In genomic region chr2:65070856-65071255, GRCh38 we compare ENCODE assay signal across 10 cellular contexts. TPM values are rescaled to one million over a fixed set of nuclear protein-coding genes. Genes with fewer than 3 reads are reported as not detected.
DNase-seq lines count a peak whose midpoint lies in the region; ATAC-seq and TF ChIP-seq lines count a peak whose summit lies in the region.
"Had no signal": no experiment of that assay in that cellular context is flagged by ENCODE, and none has a peak within 500 bp of the region (broad histone marks: within the 10 kb centered on the region; RNA-seq: fewer than 3 reads in every experiment).

No MANE protein-coding gene starts in this region.

- peaks cover 4 to 86% (median 41%) of the 10 kb centered on the region in 3 donors for H3K4me1 ChIP-seq in gastroesophageal sphincter
- H3K4me1 ChIP-seq in suprapubic skin, result peaks cover 66% of the 10 kb centered on the region
- H3K4me1 ChIP-seq: BE2C had no signal

- WGBS in gastroesophageal sphincter (ENCODE audit: low coverage in 1 of 2), 2 donors, result 91% methylated on average over 5 of the region's 6 CpGs; no CpG with 5 or more reads in 1 of the 2 donors
- 89% methylated on average over 6 of the region's 6 CpGs for WGBS in suprapubic skin

- no peak for TF ChIP-seq EP300 in gastroesophageal sphincter (IDR thresholded peaks at IDR 0.05)
- no peak for TF ChIP-seq EP300 in suprapubic skin (IDR thresholded peaks at IDR 0.05)

- TF ChIP-seq CTCF in gastroesophageal sphincter (IDR thresholded peaks at IDR 0.05), result no peak
- no peak for TF ChIP-seq CTCF in suprapubic skin (IDR thresholded peaks at IDR 0.05)

- H3K4me3 ChIP-seq in gastroesophageal sphincter (no peak overlapping the region), suprapubic skin (no peak overlapping the region)
- H3K4me3 ChIP-seq: prostate gland had no signal

- ATAC-seq in activated T-helper 17 cell treated with anti-CD3 and anti-CD28 coated beads, Interleukin-2, amount 50 U/mL, for 72 hours (replicated peaks), result peak; percentile 4
- ATAC-seq in gastroesophageal sphincter, result no peak

- peak overlapping the region; percentile 56 for H3K27ac Mint-ChIP-seq in activated naive CD4-positive, alpha-beta T cell treated with anti-CD3 and anti-CD28 coated beads, Interleukin-2, amount 50 U/mL, for 24 hours
- peak overlapping the region; percentile 88 for H3K27ac Mint-ChIP-seq in activated T-helper 17 cell treated with anti-CD3 and anti-CD28 coated beads, Interleukin-2, amount 50 U/mL, for 72 hours

- H3K36me3 Mint-ChIP-seq in activated naive CD4-positive, alpha-beta T cell treated with anti-CD3 and anti-CD28 coated beads, Interleukin-2, amount 50 U/mL, for 24 hours, result no peaks in the 10 kb centered on the region
- H3K36me3 Mint-ChIP-seq in activated T-helper 17 cell treated with anti-CD3 and anti-CD28 coated beads, Interleukin-2, amount 50 U/mL, for 72 hours (ENCODE audit: low read depth), result peaks cover 55% of the 10 kb centered on the region

- H3K36me3 ChIP-seq in gastroesophageal sphincter (peaks cover 0 to 58% of the 10 kb centered on the region in 2 donors), suprapubic skin (peaks cover 50% of the 10 kb centered on the region)
- H3K36me3 ChIP-seq: prostate gland had no signal

- H3K9me3 Mint-ChIP-seq in activated naive CD4-positive, alpha-beta T cell treated with anti-CD3 and anti-CD28 coated beads, Interleukin-2, amount 50 U/mL, for 24 hours, result no peaks in the 10 kb centered on the region
- H3K9me3 Mint-ChIP-seq in activated T-helper 17 cell treated with anti-CD3 and anti-CD28 coated beads, Interleukin-2, amount 50 U/mL, for 72 hours, result no peaks in the 10 kb centered on the region

- no peaks in the 10 kb centered on the region for H3K27me3 ChIP-seq in gastroesophageal sphincter
- H3K27me3 ChIP-seq in suprapubic skin, result no peaks in the 10 kb centered on the region
- H3K27me3 ChIP-seq: BE2C had no signal

- H3K4me3 Mint-ChIP-seq in activated naive CD4-positive, alpha-beta T cell treated with anti-CD3 and anti-CD28 coated beads, Interleukin-2, amount 50 U/mL, for 24 hours, result no peak overlapping the region
- H3K4me3 Mint-ChIP-seq in activated T-helper 17 cell treated with anti-CD3 and anti-CD28 coated beads, Interleukin-2, amount 50 U/mL, for 72 hours, result peak overlapping the region; percentile 31

- H3K4me1 Mint-ChIP-seq in activated naive CD4-positive, alpha-beta T cell treated with anti-CD3 and anti-CD28 coated beads, Interleukin-2, amount 50 U/mL, for 24 hours, result peaks cover 25% of the 10 kb centered on the region
- H3K4me1 Mint-ChIP-seq in activated T-helper 17 cell treated with anti-CD3 and anti-CD28 coated beads, Interleukin-2, amount 50 U/mL, for 72 hours, result peaks cover 19% of the 10 kb centered on the region

- DNase-seq in activated naive CD4-positive, alpha-beta T cell treated with anti-CD3 and anti-CD28 coated beads, Interleukin-2, amount 50 U/mL, for 16 hours, result no peak
- no peak for DNase-seq in suprapubic skin (ENCODE audit: low spot score in 2 of 2)
- no peak for DNase-seq in stimulated activated CD4-positive, alpha-beta T cell treated with anti-CD3 and anti-CD28 coated beads, Interleukin-4, amount 100 ng/mL, for 24 hours
- no peak for DNase-seq in stimulated activated naive CD4-positive, alpha-beta T cell (lab: John Stamatoyannopoulos, UW)
- no peak for DNase-seq in effector CD8-positive, alpha-beta T cell (lab: John Stamatoyannopoulos, UW)

- H3K9me3 ChIP-seq in gastroesophageal sphincter (no peaks in the 10 kb centered on the region), suprapubic skin (no peaks in the 10 kb centered on the region)
- H3K9me3 ChIP-seq: BE2C, prostate gland had no signal

- H3K27ac ChIP-seq in gastroesophageal sphincter (peak overlapping the region in 3 of 4 donors; percentile 51 to 77 (median 67)), suprapubic skin (peak overlapping the region; percentile 61)

- TF ChIP-seq POLR2A in gastroesophageal sphincter (IDR thresholded peaks at IDR 0.05) (no peak), suprapubic skin (IDR thresholded peaks at IDR 0.05) (no peak)

- H3K27me3 Mint-ChIP-seq in activated naive CD4-positive, alpha-beta T cell treated with anti-CD3 and anti-CD28 coated beads, Interleukin-2, amount 50 U/mL, for 24 hours, result no peaks in the 10 kb centered on the region
- no peaks in the 10 kb centered on the region for H3K27me3 Mint-ChIP-seq in activated T-helper 17 cell treated with anti-CD3 and anti-CD28 coated beads, Interleukin-2, amount 50 U/mL, for 72 hours

RNA-seq across cellular contexts. Expression of gene CEP68, which starts 14.6 kb away (rescaled TPM):
- total RNA-seq in activated T-helper 17 cell treated with anti-CD3 and anti-CD28 coated beads, Interleukin-2, amount 50 U/mL, for 72 hours, result 10 to 100 TPM in 1 of 2 donors, 1 to 10 TPM in 1; 6.9 to 10.5 TPM
- total RNA-seq in gastroesophageal sphincter, result 10 to 100 TPM; 26.3 to 48.9 (median 30.3) TPM
- 10 to 100 TPM; 17.5 to 53.4 (median 27.6) TPM for total RNA-seq in suprapubic skin

RNA-seq across cellular contexts. Expression of gene RAB1A, which starts 59.0 kb away (rescaled TPM):
- total RNA-seq in activated T-helper 17 cell treated with anti-CD3 and anti-CD28 coated beads, Interleukin-2, amount 50 U/mL, for 72 hours, result 10 to 100 TPM; 72.1 to 87.1 TPM
- total RNA-seq in gastroesophageal sphincter (10 to 100 TPM; 67.7 to 89.4 (median 79.5) TPM), suprapubic skin (10 to 100 TPM; 66.3 to 76.0 (median 68.3) TPM)
